In the genomic region with DNA sequence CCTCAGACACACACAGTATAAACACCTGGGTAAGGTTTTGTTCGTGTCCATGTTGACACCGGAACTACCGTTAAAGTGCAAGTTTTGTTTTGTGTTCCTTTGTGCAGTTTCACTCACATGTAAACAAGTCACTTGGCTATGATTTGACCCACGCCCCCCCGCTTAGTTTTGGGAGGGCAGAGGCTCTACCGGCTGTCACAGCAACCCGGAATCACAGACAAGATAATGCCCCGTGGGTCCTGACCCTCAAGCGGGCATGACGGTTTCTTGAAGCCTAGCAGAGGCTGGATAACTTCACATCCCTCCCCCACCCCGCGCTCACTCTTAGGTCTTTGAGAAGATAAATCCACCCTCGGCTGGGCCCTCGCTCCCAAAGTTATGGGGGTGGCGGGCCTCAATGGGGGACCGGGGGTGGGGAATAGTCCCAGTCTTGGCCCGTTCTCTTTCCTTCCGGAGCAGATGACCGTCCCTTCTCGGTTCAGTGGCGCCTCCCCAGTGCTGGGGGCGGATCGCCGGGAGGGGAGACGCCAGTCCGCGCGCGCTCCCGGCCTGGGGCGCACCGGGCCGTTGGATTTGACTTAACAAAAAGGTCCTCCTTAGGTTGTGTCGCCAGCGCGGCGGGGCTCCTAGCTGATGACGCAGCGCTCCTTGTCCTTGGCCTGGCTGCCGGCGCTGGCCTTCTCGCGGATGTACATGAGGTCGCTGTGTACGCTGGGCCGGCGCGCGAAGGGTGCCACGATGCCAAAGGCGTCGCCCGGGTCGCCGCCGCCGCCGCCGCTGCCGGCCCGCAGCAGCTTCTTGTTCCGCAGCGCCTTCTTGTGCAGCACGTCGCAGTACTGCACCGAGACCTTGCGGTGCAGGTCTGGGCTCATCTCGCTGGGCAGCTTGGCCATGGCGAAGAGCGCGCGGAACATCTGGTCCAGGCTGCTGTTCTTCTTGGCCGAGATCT, we compare ENCODE assay signal across 8 cellular contexts. TPM values are rescaled to one million over a fixed set of nuclear protein-coding genes. Genes with fewer than 3 reads are reported as not detected.
A peak's percentile ranks its signal among the peaks of the same experiment; 100 is the strongest.
DNase-seq lines count a peak whose midpoint lies in the region; ATAC-seq and TF ChIP-seq lines count a peak whose summit lies in the region.

No MANE protein-coding gene starts in this region.

- TF ChIP-seq POLR2A in testis (IDR thresholded peaks at IDR 0.05), result no peak

- H3K36me3 ChIP-seq in DOHH2 (ENCODE audit: control insufficient read depth, low read length) (peaks cover 18% of the 10 kb centered on the region), testis (ENCODE audit: low read depth, missing control alignments) (no peaks in the 10 kb centered on the region), OCI-LY7 (ENCODE audit: insufficient read depth, low read length) (peaks cover 31% of the 10 kb centered on the region)
- H3K36me3 ChIP-seq in effector memory CD4-positive, alpha-beta T cell (ENCODE audit: control insufficient read depth, insufficient read depth, low read length), result peaks cover 12% of the 10 kb centered on the region

- peak; percentile 66 for DNase-seq in SK-MEL-5 (ENCODE audit: low read depth, low spot score)
- DNase-seq in effector memory CD4-positive, alpha-beta T cell, result no peak
- peak; percentile 36 for DNase-seq in medulla oblongata (ENCODE audit: extremely low spot score)
- peak; percentile 62 for DNase-seq in testis
- DNase-seq in UCSD-AML1 (lab: John Stamatoyannopoulos, UW; ENCODE audit: unreplicated experiment), result no peak
- DNase-seq in OCI-LY7 (ENCODE audit: low spot score), result no peak

- H3K9me2 ChIP-seq in DOHH2 (replicated peaks; ENCODE audit: control insufficient read depth, low read length) (no peaks in the 10 kb centered on the region), OCI-LY7 (ENCODE audit: insufficient read depth, low read length) (no peaks in the 10 kb centered on the region)

- intact Hi-C loops in testis (cut with DNase I; ENCODE audit: low total_unique reads) (loop anchor here (5.0 to 10.0 kb wide), 2 partner anchors 70 to 143 kb away; no protein-coding TSS in a partner anchor), OCI-LY7 (cut with micrococcal nuclease; ENCODE audit: unreplicated experiment) (no loop called here)

- H3K9me3 ChIP-seq in DOHH2 (ENCODE audit: control insufficient read depth, insufficient read depth, low read length) (no peaks in the 10 kb centered on the region), testis (no peaks in the 10 kb centered on the region), OCI-LY7 (ENCODE audit: low read length) (no peaks in the 10 kb centered on the region)
- H3K9me3 ChIP-seq in effector memory CD4-positive, alpha-beta T cell (ENCODE audit: control insufficient read depth, low read length), result no peaks in the 10 kb centered on the region

- POLR2A ChIA-PET in OCI-LY7 (lab: Charles Lee), result no interaction called here

- in situ Hi-C loops in SK-MEL-5 (cut with HindIII; ENCODE audit: low pct_unique_long_range_greater_than_20kb, low sequenced_read_pairs), result no loop called here

- H3K79me2 ChIP-seq in DOHH2 (ENCODE audit: control insufficient read depth, low read length) (no peaks in the 10 kb centered on the region), OCI-LY7 (ENCODE audit: insufficient read depth, low read depth, low read length) (no peaks in the 10 kb centered on the region)

- H3K27me3 ChIP-seq in DOHH2 (ENCODE audit: control insufficient read depth, low read length), result peaks cover 24% of the 10 kb centered on the region
- H3K27me3 ChIP-seq in effector memory CD4-positive, alpha-beta T cell (replicated peaks; ENCODE audit: control insufficient read depth, insufficient read depth, low read length, poor library complexity, severe bottlenecking), result no peaks in the 10 kb centered on the region
- no peaks in the 10 kb centered on the region for H3K27me3 ChIP-seq in testis

- H3K4me1 ChIP-seq in DOHH2 (ENCODE audit: control insufficient read depth, low read length) (peaks cover 19% of the 10 kb centered on the region), testis (peaks cover 15% of the 10 kb centered on the region), OCI-LY7 (ENCODE audit: insufficient read depth, low read length, poor library complexity, severe bottlenecking) (peaks cover 10% of the 10 kb centered on the region)
- peaks cover 14% of the 10 kb centered on the region for H3K4me1 ChIP-seq in effector memory CD4-positive, alpha-beta T cell (ENCODE audit: control insufficient read depth, insufficient read depth, low read length, poor library complexity, severe bottlenecking)

- H3K4me3 ChIP-seq in DOHH2 (ENCODE audit: low read length) (no peak overlapping the region), testis (peak overlapping the region; percentile 73 to 79), OCI-LY7 (ENCODE audit: low read depth, low read length, poor library complexity, severe bottlenecking) (no peak overlapping the region)
- peak overlapping the region; percentile 65 for H3K4me3 ChIP-seq in effector memory CD4-positive, alpha-beta T cell (ENCODE audit: insufficient read depth, low read depth, low read length, poor library complexity, severe bottlenecking)

- H2AFZ ChIP-seq in OCI-LY7 (ENCODE audit: low read length), result no peak overlapping the region

- H4K20me1 ChIP-seq in DOHH2 (ENCODE audit: control insufficient read depth, insufficient read depth, low read depth, low read length) (0 out of 2 replicates have a peak, but pooled peaks cover 10% of the 10 kb centered on the region), OCI-LY7 (ENCODE audit: insufficient read depth, low read length) (peaks cover 3% of the 10 kb centered on the region; the same call in 1 of the 2 replicates)

- no peak for ATAC-seq in GM19455 (IDR thresholded peaks at IDR 0.05; ENCODE audit: unreplicated experiment)

- no TSS peak for BruUV-seq in OCI-LY7 (replicated peaks; lab: Mats Ljungman, UMichigan)

- TF ChIP-seq CTCF in DOHH2 (IDR thresholded peaks at IDR 0.05; ENCODE audit: low read depth, low read length, poor library complexity, severe bottlenecking) (no peak), testis (IDR thresholded peaks at IDR 0.05) (no peak), OCI-LY7 (conservative IDR thresholded peaks at IDR 0.05; ENCODE audit: low read length) (no peak)

- CTCF ChIA-PET in OCI-LY7 (lab: Charles Lee; ENCODE audit: unreplicated experiment), result no interaction called here

- no peaks in the 10 kb centered on the region for H3F3A ChIP-seq in DOHH2 (ENCODE audit: control insufficient read depth, insufficient read depth)

- H3K27ac ChIP-seq in DOHH2 (ENCODE audit: low read depth, low read length) (no peak overlapping the region), testis (peak overlapping the region; percentile 80 to 81), OCI-LY7 (ENCODE audit: low read depth, low read length, poor library complexity, severe bottlenecking) (no peak overlapping the region)
- no peak overlapping the region for H3K27ac ChIP-seq in effector memory CD4-positive, alpha-beta T cell (ENCODE audit: insufficient read depth, low read length, poor library complexity, severe bottlenecking)

- 2 to 16% methylated on average over 27 to 70 of the region's 73 CpGs for WGBS in testis, 2 donors

- 0 out of 2 replicates have a peak overlapping the region, but pooled peaks have one; percentile 11 for H3K4me2 ChIP-seq in DOHH2 (ENCODE audit: low read length)
- H3K4me2 ChIP-seq in OCI-LY7 (ENCODE audit: low read length), result no peak overlapping the region

RNA-seq across cellular contexts. Expression of a gene that starts 1.4 kb away (rescaled TPM):
- total RNA-seq in SK-MEL-5 (2014; rRNA removed; shearing (Covaris generic)), result 73.8 and 79.9 TPM in 2 replicates
- polyA plus RNA-seq in SK-MEL-5 (2015; cell fraction: cytosol; rRNA removed), result 102 and 118 TPM in 2 replicates
- 78.6 and 91.7 TPM in 2 replicates for polyA plus RNA-seq in SK-MEL-5 (2015; cell fraction: nucleus; rRNA removed)
- total RNA-seq in testis (100 to 1,000 TPM in 1 of 2 donors, 10 to 100 TPM in 1; 99.7 to 129 TPM), OCI-LY7 (2022) (not detected in 2 replicates)
- 50.1 TPM for polyA plus RNA-seq in testis (ENCODE audit: insufficient read depth, low read depth, low replicate concordance)
- 0.08 and 0.19 TPM in 2 replicates for total RNA-seq in OCI-LY7 (2014; rRNA removed; shearing (Covaris generic))

RNA-seq across cellular contexts. Expression of a gene that starts 18.0 kb away (rescaled TPM):
- total RNA-seq in SK-MEL-5 (2014; rRNA removed; shearing (Covaris generic)), result 73.7 and 85.1 TPM in 2 replicates
- polyA plus RNA-seq in SK-MEL-5 (2015; cell fraction: cytosol; rRNA removed), result 69.4 and 84.0 TPM in 2 replicates
- polyA plus RNA-seq in SK-MEL-5 (2015; cell fraction: nucleus; rRNA removed), result 53.6 and 59.9 TPM in 2 replicates
- total RNA-seq in testis (10 to 100 TPM; 35.9 to 42.6 TPM), OCI-LY7 (2022) (21.8 and 26.8 TPM in 2 replicates)
- 18.8 TPM for polyA plus RNA-seq in testis (ENCODE audit: insufficient read depth, low read depth, low replicate concordance)
- total RNA-seq in OCI-LY7 (2014; rRNA removed; shearing (Covaris generic)), result 17.1 and 27.5 TPM in 2 replicates

Comparison
In these comparisons a context has a peak if more than half of its experiments do, and no peak if none do; other contexts are left out.
1. H3K27ac ChIP-seq: peak in testis (2 of 2); none in DOHH2 (single experiment), effector memory CD4-positive, alpha-beta T cell (single experiment) and OCI-LY7 (single experiment).
2. H3K4me3 ChIP-seq: peak in effector memory CD4-positive, alpha-beta T cell (single experiment) and testis (2 of 2); none in DOHH2 (single experiment) and OCI-LY7 (single experiment).
3. DNase-seq: peak in SK-MEL-5 (single experiment), medulla oblongata (single experiment) and testis (single experiment); none in effector memory CD4-positive, alpha-beta T cell (0 of 3), UCSD-AML1 (single experiment) and OCI-LY7 (single experiment).
4. RNA of a gene that starts 1.4 kb away (total RNA-seq): 99.7 to 129 TPM in testis and 73.8 to 79.9 TPM in SK-MEL-5; 0.08 to 0.19 TPM in OCI-LY7; every median in the first group is over 10 times any median in the second.